Comparison of ENCODE assay signal across 1 cellular context in genomic region chr2:651961-652373, GRCh38.
TF ChIP-seq lines count a peak whose summit lies in the region.

No MANE protein-coding gene starts in this region.

TF ChIP-seq in HepG2, 621 proteins besides CTCF, POLR2A, EP300 and RAD21 (continued from another document):
- TF ChIP-seq TRIM22 (IDR thresholded peaks at IDR 0.05), result no peak
- no peak for TF ChIP-seq AHDC1 (CRISPR knock-in tag; IDR thresholded peaks at IDR 0.05; ENCODE audit: borderline replicate concordance)
- no peak for TF ChIP-seq SALL2 (CRISPR knock-in tag; IDR thresholded peaks at IDR 0.05)
- TF ChIP-seq ZNF225 (CRISPR knock-in tag; IDR thresholded peaks at IDR 0.05), result no peak
- TF ChIP-seq XRCC5 (optimal IDR thresholded peaks at IDR 0.05; ENCODE audit: low read length), result no peak
- TF ChIP-seq ZNF563 (CRISPR knock-in tag; IDR thresholded peaks at IDR 0.05), result no peak
- TF ChIP-seq NR2F6 (IDR thresholded peaks at IDR 0.05), result no peak
- TF ChIP-seq NR2F6 (CRISPR knock-in tag; IDR thresholded peaks at IDR 0.05), result no peak
- TF ChIP-seq RFXAP (CRISPR knock-in tag; IDR thresholded peaks at IDR 0.05; ENCODE audit: borderline replicate concordance), result no peak
- no peak for TF ChIP-seq ZMYM3 (CRISPR knock-in tag; IDR thresholded peaks at IDR 0.05)
- TF ChIP-seq FUBP1 (CRISPR knock-in tag; IDR thresholded peaks at IDR 0.05; ENCODE audit: borderline replicate concordance), result no peak
- no peak for TF ChIP-seq FOXP1 (IDR thresholded peaks at IDR 0.05)
- no peak for TF ChIP-seq FOXP1 (CRISPR knock-in tag; IDR thresholded peaks at IDR 0.05)
- no peak for TF ChIP-seq ZSCAN21 (CRISPR knock-in tag; IDR thresholded peaks at IDR 0.05; ENCODE audit: borderline replicate concordance)
